Comparison of ENCODE assay signal across 14 cellular contexts in the genomic region with DNA sequence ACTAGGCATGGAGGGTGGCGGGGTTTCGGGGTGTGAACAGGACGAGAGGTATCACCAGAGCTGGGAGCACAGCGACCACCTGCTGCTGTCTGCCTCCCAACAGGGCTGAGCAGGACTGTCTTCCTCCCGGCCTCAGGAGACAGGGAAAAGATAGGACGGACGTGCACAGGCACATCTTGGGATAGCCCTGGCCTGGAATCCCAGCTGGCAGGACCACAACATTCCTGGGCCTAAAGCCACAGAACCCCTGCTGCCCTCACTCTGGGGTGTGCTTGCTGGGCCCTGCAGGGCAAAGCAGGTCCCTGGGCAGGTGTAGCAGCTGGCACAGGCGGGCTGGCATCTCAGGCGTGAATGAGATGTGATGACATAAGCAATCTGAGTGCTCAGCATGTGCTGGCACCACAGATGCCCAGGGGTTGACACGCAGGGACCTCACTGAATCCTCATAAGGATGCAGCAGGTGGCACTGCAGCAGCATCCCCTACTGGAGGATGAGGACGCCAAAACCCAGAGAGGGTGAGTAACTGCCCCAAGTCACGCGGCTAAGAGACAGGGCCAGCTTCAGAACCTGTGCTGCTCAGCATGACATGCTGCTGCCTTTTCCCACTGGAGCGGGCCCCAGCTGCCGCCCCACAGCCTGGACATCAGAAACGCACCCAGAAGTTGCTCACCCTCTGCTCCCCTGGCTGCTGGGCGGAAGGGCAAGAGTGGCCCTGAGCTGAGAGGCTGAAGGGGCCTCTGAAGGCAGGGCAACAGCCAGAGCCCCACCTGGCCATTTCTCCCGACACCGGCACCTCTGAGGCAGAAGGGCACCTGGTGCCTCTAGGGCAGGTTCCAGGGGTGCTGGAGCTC. TPM values are rescaled to one million over a fixed set of nuclear protein-coding genes. Genes with fewer than 3 reads are reported as not detected.
DNase-seq lines count a peak whose midpoint lies in the region; ATAC-seq, FAIRE-seq and TF ChIP-seq lines count a peak whose summit lies in the region.
"Had no signal": no experiment of that assay in that cellular context is flagged by ENCODE, and none has a peak within 500 bp of the region (broad histone marks: within the 10 kb centered on the region; RNA-seq: fewer than 3 reads in every experiment).

No MANE protein-coding gene starts in this region.

- H3K36me3 Mint-ChIP-seq in CD4-positive, alpha-beta memory T cell: peaks cover 32 to 72% of the 10 kb centered on the region in 2 donors
- peaks cover 35% of the 10 kb centered on the region for H3K36me3 Mint-ChIP-seq in activated CD4-positive, alpha-beta memory T cell treated with anti-CD3 and anti-CD28 coated beads for 36 hours

- 83 to 90% methylated on average over 9 to 19 of the region's 19 CpGs for WGBS in upper lobe of left lung, 2 donors

- DNase-seq in CD4-positive, alpha-beta memory T cell: peak in 2 of 5 donors; percentile 21 to 25
- peak; percentile 26 for DNase-seq in activated CD4-positive, alpha-beta memory T cell treated with anti-CD3 and anti-CD28 coated beads for 36 hours
- no peak for DNase-seq in keratinocyte (ENCODE audit: low read depth, low spot score)
- no peak for DNase-seq in upper lobe of left lung
- DNase-seq in left lobe of liver (ENCODE audit: low spot score): no peak
- DNase-seq in COR-L47 (lab: John Stamatoyannopoulos, UW): no peak
- DNase-seq: activated T-cell treated with anti-CD3 and anti-CD28 coated beads, Interleukin-2, amount 50 U/mL, for 72 hours; central memory CD4-positive, alpha-beta T cell; midbrain; NCI-H2227 treated with DMSO at 0.1 percent for 48 hours; T-cell had no signal

- H3K4me1 ChIP-seq in CD4-positive, alpha-beta memory T cell (ENCODE audit: insufficient read depth, low read length): peaks cover 51% of the 10 kb centered on the region
- H3K4me1 ChIP-seq in keratinocyte (ENCODE audit: control insufficient read depth, extremely low read depth, insufficient read depth, low read length): peaks cover 10% of the 10 kb centered on the region
- peaks cover 9 to 25% (median 11%) of the 10 kb centered on the region in 4 donors for H3K4me1 ChIP-seq in upper lobe of left lung

- no peaks in the 10 kb centered on the region for H3K9me1 ChIP-seq in keratinocyte (ENCODE audit: control insufficient read depth, extremely low read depth, insufficient read depth, low read length)

- FAIRE-seq in keratinocyte (lab: Jason Lieb, UNC): no peak

- H3K27me3 Mint-ChIP-seq in CD4-positive, alpha-beta memory T cell: no peaks in the 10 kb centered on the region
- no peaks in the 10 kb centered on the region for H3K27me3 Mint-ChIP-seq in activated CD4-positive, alpha-beta memory T cell treated with anti-CD3 and anti-CD28 coated beads for 36 hours
- H3K27me3 Mint-ChIP-seq: T-cell had no signal

- H3K9ac ChIP-seq in keratinocyte (ENCODE audit: control insufficient read depth, extremely low read depth, insufficient read depth, low read length): no peak overlapping the region

- peaks cover 15% of the 10 kb centered on the region for H3K79me2 ChIP-seq in keratinocyte (ENCODE audit: control insufficient read depth, insufficient read depth, low read length)

- TF ChIP-seq CTCF in keratinocyte (optimal IDR thresholded peaks at IDR 0.05 in 1 of 3, IDR thresholded peaks at IDR 0.05 in 1 of 3, conservative IDR thresholded peaks at IDR 0.05 in 1 of 3; ENCODE audit: extremely low read depth in 1 of 3, insufficient read depth in 2 of 3, low read length in 3 of 3) (peak; percentile 40 to 72 (median 60)), upper lobe of left lung (IDR thresholded peaks at IDR 0.05) (no peak)

- H3K36me3 ChIP-seq in CD4-positive, alpha-beta memory T cell (ENCODE audit: insufficient read depth, low read length): peaks cover 81% of the 10 kb centered on the region
- peaks cover 17 to 24% of the 10 kb centered on the region in 2 experiments for H3K36me3 ChIP-seq in keratinocyte (ENCODE audit: control insufficient read depth in 2 of 2, extremely low read depth in 1 of 2, insufficient read depth in 2 of 2, low read length in 2 of 2)
- H3K36me3 ChIP-seq in upper lobe of left lung: peaks cover 21 to 76% (median 63%) of the 10 kb centered on the region in 4 donors

- dilution Hi-C loops in keratinocyte (cut with MboI; ENCODE audit: extremely low pct_ligation_motif_present, low sequenced_read_pairs): no loop called here

- no peak overlapping the region for H2AFZ ChIP-seq in keratinocyte (ENCODE audit: control insufficient read depth, low read length)

- peaks cover 0 to 10% (median 0%) of the 10 kb centered on the region in 8 donors for H3K9me3 Mint-ChIP-seq in CD4-positive, alpha-beta memory T cell
- H3K9me3 Mint-ChIP-seq in activated CD4-positive, alpha-beta memory T cell treated with anti-CD3 and anti-CD28 coated beads for 36 hours: no peaks in the 10 kb centered on the region
- H3K9me3 Mint-ChIP-seq: activated T-cell treated with anti-CD3 and anti-CD28 coated beads, Interleukin-2, amount 50 U/mL, for 72 hours; T-cell had no signal

- peak; percentile 24; the same call in 1 of the 2 replicates for TF ChIP-seq RAD21 in Ishikawa (IDR thresholded peaks at IDR 0.05; ENCODE audit: low read depth)

- H4K20me1 ChIP-seq in keratinocyte (ENCODE audit: control insufficient read depth, extremely low read depth, insufficient read depth, low read length): peaks cover 12% of the 10 kb centered on the region

- H3K4me1 Mint-ChIP-seq in CD4-positive, alpha-beta memory T cell: peaks cover 28 to 55% (median 39%) of the 10 kb centered on the region in 4 donors
- H3K4me1 Mint-ChIP-seq in activated CD4-positive, alpha-beta memory T cell treated with anti-CD3 and anti-CD28 coated beads for 36 hours (ENCODE audit: low read depth): peaks cover 28% of the 10 kb centered on the region

- CTCF ChIA-PET in CD4-positive, alpha-beta memory T cell (lab: Charles Lee; ENCODE audit: partially characterized antibody): interaction anchor here (0.9 to 1.6 kb wide), 2 partner anchors 24 to 48 kb away, joined by 3 to 4 read pairs; no protein-coding TSS in a partner anchor
- CTCF ChIA-PET in activated CD4-positive, alpha-beta memory T cell treated with anti-CD3 and anti-CD28 coated beads for 36 hours (lab: Charles Lee): interaction anchor here (1.9 to 9.8 kb wide), 2 partner anchors 6 to 155 kb away, joined by 5 to 67 read pairs; no protein-coding TSS in a partner anchor

- H3K27ac ChIP-seq in CD4-positive, alpha-beta memory T cell (ENCODE audit: low read depth, low read length): no peak overlapping the region
- no peak overlapping the region for H3K27ac ChIP-seq in keratinocyte (ENCODE audit: control insufficient read depth, insufficient read depth, low read length)
- H3K27ac ChIP-seq in upper lobe of left lung: no peak overlapping the region
- H3K27ac ChIP-seq: gastroesophageal sphincter had no signal

- no peak overlapping the region for H3K4me3 ChIP-seq in CD4-positive, alpha-beta memory T cell (ENCODE audit: low read length in 2 of 2)
- H3K4me3 ChIP-seq in keratinocyte (ENCODE audit: control insufficient read depth in 2 of 3, extremely low read depth in 1 of 3, insufficient read depth in 2 of 3, low read depth in 1 of 3, low read length in 3 of 3) (no peak overlapping the region), upper lobe of left lung (no peak overlapping the region)
- H3K4me3 ChIP-seq: gastroesophageal sphincter had no signal

- no peak overlapping the region for H3K4me2 ChIP-seq in keratinocyte (ENCODE audit: control insufficient read depth, extremely low read depth, insufficient read depth, low read depth, low read length)

- POLR2A ChIA-PET in CD4-positive, alpha-beta memory T cell (lab: Charles Lee; ENCODE audit: partially characterized antibody): interaction anchor here (1.2 kb wide), 1 partner anchor 15 kb away, joined by 3 read pairs; no protein-coding TSS in a partner anchor
- POLR2A ChIA-PET in activated CD4-positive, alpha-beta memory T cell treated with anti-CD3 and anti-CD28 coated beads for 36 hours (lab: Charles Lee): no interaction called here

- intact Hi-C loops in CD4-positive, alpha-beta memory T cell (cut with micrococcal nuclease): no loop called here
- intact Hi-C loops in activated CD4-positive, alpha-beta memory T cell treated with anti-CD3 and anti-CD28 coated beads for 36 hours (cut with micrococcal nuclease): no loop called here

- peak overlapping the region in 5 of 7 donors; percentile 15 to 78 (median 59) for H3K27ac Mint-ChIP-seq in CD4-positive, alpha-beta memory T cell
- no peak overlapping the region for H3K27ac Mint-ChIP-seq in activated CD4-positive, alpha-beta memory T cell treated with anti-CD3 and anti-CD28 coated beads for 36 hours
- H3K27ac Mint-ChIP-seq: activated T-cell treated with anti-CD3 and anti-CD28 coated beads, Interleukin-2, amount 50 U/mL, for 72 hours had no signal

- no peak overlapping the region for H3K4me3 Mint-ChIP-seq in CD4-positive, alpha-beta memory T cell
- H3K4me3 Mint-ChIP-seq in activated CD4-positive, alpha-beta memory T cell treated with anti-CD3 and anti-CD28 coated beads for 36 hours: no peak overlapping the region
- H3K4me3 Mint-ChIP-seq: activated T-cell treated with anti-CD3 and anti-CD28 coated beads, Interleukin-2, amount 50 U/mL, for 72 hours; T-cell had no signal

- no peak for TF ChIP-seq EP300 in Ishikawa (IDR thresholded peaks at IDR 0.05; ENCODE audit: borderline replicate concordance)
- TF ChIP-seq EP300 in upper lobe of left lung (IDR thresholded peaks at IDR 0.05): no peak

- no peaks in the 10 kb centered on the region for H3K9me3 ChIP-seq in CD4-positive, alpha-beta memory T cell (ENCODE audit: control insufficient read depth in 1 of 2, low read length in 2 of 2)
- H3K9me3 ChIP-seq in keratinocyte (ENCODE audit: control insufficient read depth, low read depth, low read length): no peaks in the 10 kb centered on the region
- no peaks in the 10 kb centered on the region for H3K9me3 ChIP-seq in upper lobe of left lung
- H3K9me3 ChIP-seq: gastroesophageal sphincter had no signal

- no peak for ATAC-seq in upper lobe of left lung (ENCODE audit: low FRiP score in 2 of 2)
- no peak for ATAC-seq in left lobe of liver
- ATAC-seq in GM21717 (IDR thresholded peaks at IDR 0.05; ENCODE audit: unreplicated experiment): no peak
- ATAC-seq: activated T-cell treated with anti-CD3 and anti-CD28 coated beads, Interleukin-2, amount 50 U/mL, for 72 hours; gastroesophageal sphincter; T-cell had no signal

- no peak for TF ChIP-seq POLR2A in upper lobe of left lung (IDR thresholded peaks at IDR 0.05)

- H3K27me3 ChIP-seq in CD4-positive, alpha-beta memory T cell (ENCODE audit: insufficient read depth, low read length): no peaks in the 10 kb centered on the region
- H3K27me3 ChIP-seq in keratinocyte (ENCODE audit: control insufficient read depth, extremely low read depth, insufficient read depth, low read length) (no peaks in the 10 kb centered on the region), upper lobe of left lung (no peaks in the 10 kb centered on the region)
- H3K27me3 ChIP-seq: gastroesophageal sphincter had no signal

RNA-seq across cellular contexts. Expression of a gene that starts 7.1 kb away (rescaled TPM):
- total RNA-seq in CD4-positive, alpha-beta memory T cell: 100 to 1,000 TPM; 176 to 184 TPM
- 100 to 1,000 TPM in 1 of 2 donors, 10 to 100 TPM in 1; 48.2 to 139 TPM for polyA plus RNA-seq in CD4-positive, alpha-beta memory T cell
- total RNA-seq in activated CD4-positive, alpha-beta memory T cell treated with anti-CD3 and anti-CD28 coated beads for 36 hours: 100 to 1,000 TPM in 1 of 2 experiments, 10 to 100 TPM in 1; 90.4 to 101 TPM
- 8.4 to 12.5 TPM (median 12.2 TPM) in 3 replicates for polyA plus RNA-seq in keratinocyte
- polyA plus RNA-seq in keratinocyte (2011; ENCODE audit: low read depth): 17.6 TPM
- polyA plus RNA-seq in keratinocyte (2011; cell fraction: cytosol; rRNA removed): 5.3 and 7.6 TPM in 2 replicates
- polyA plus RNA-seq in keratinocyte (2011; cell fraction: nucleus; rRNA removed): 46.0 and 55.4 TPM in 2 replicates
- polyA plus RNA-seq in keratinocyte (2012; ENCODE audit: low replicate concordance): 10.8 and 15.6 TPM in 2 replicates
- polyA minus RNA-seq in keratinocyte: 10.3 to 53.1 TPM (median 11.7 TPM) in 3 replicates
- 27.4 TPM for polyA minus RNA-seq in keratinocyte (2011; cell fraction: cytosol; rRNA and poly(A)+ RNA removed)
- 25.3 and 30.5 TPM in 2 replicates for polyA minus RNA-seq in keratinocyte (2011; cell fraction: nucleus; rRNA and poly(A)+ RNA removed)
- total RNA-seq in upper lobe of left lung (100 to 1,000 TPM in 2 of 6 donors, 10 to 100 TPM in 4; 42.9 to 235 (median 69.0) TPM), left lobe of liver (9.6 TPM)

RNA-seq across cellular contexts. Expression of a gene that starts 16.4 kb away (rescaled TPM):
- 10 to 100 TPM; 67.5 to 71.1 TPM for total RNA-seq in CD4-positive, alpha-beta memory T cell
- 10 to 100 TPM; 52.4 to 55.5 TPM for polyA plus RNA-seq in CD4-positive, alpha-beta memory T cell
- 10 to 100 TPM; 74.6 to 75.0 TPM for total RNA-seq in activated CD4-positive, alpha-beta memory T cell treated with anti-CD3 and anti-CD28 coated beads for 36 hours
- 43.5 to 54.6 TPM (median 48.4 TPM) in 3 replicates for polyA plus RNA-seq in keratinocyte
- 32.9 TPM for polyA plus RNA-seq in keratinocyte (2011; ENCODE audit: low read depth)
- polyA plus RNA-seq in keratinocyte (2011; cell fraction: cytosol; rRNA removed): 39.3 and 41.1 TPM in 2 replicates
- 75.6 and 78.0 TPM in 2 replicates for polyA plus RNA-seq in keratinocyte (2011; cell fraction: nucleus; rRNA removed)
- 39.8 and 45.5 TPM in 2 replicates for polyA plus RNA-seq in keratinocyte (2012; ENCODE audit: low replicate concordance)
- polyA minus RNA-seq in keratinocyte: 26.4 to 38.6 TPM (median 28.6 TPM) in 3 replicates
- 37.4 TPM for polyA minus RNA-seq in keratinocyte (2011; cell fraction: cytosol; rRNA and poly(A)+ RNA removed)
- 25.9 and 31.3 TPM in 2 replicates for polyA minus RNA-seq in keratinocyte (2011; cell fraction: nucleus; rRNA and poly(A)+ RNA removed)
- 10 to 100 TPM; 31.2 to 61.8 (median 36.6) TPM for total RNA-seq in upper lobe of left lung
- total RNA-seq in left lobe of liver: 57.0 TPM

RNA-seq across cellular contexts. Expression of a gene that starts 37.7 kb away (rescaled TPM):
- total RNA-seq in CD4-positive, alpha-beta memory T cell: under 1 TPM; 0.11 to 0.29 TPM
- polyA plus RNA-seq in CD4-positive, alpha-beta memory T cell: under 1 TPM in 1 of 2 donors, not detected in 1; 0.16 TPM
- total RNA-seq in activated CD4-positive, alpha-beta memory T cell treated with anti-CD3 and anti-CD28 coated beads for 36 hours: under 1 TPM in 1 of 2 experiments, not detected in 1; 0.07 TPM
- polyA plus RNA-seq in keratinocyte: 0.37 to 1.1 TPM (median 0.46 TPM) in 3 replicates
- 4.4 TPM for polyA plus RNA-seq in keratinocyte (2011; ENCODE audit: low read depth)
- polyA plus RNA-seq in keratinocyte (2011; cell fraction: cytosol; rRNA removed): 0.29 and 0.88 TPM in 2 replicates
- 2.5 and 3.9 TPM in 2 replicates for polyA plus RNA-seq in keratinocyte (2011; cell fraction: nucleus; rRNA removed)
- polyA plus RNA-seq in keratinocyte (2012; ENCODE audit: low replicate concordance): 0.71 and 6.3 TPM in 2 replicates
- 0.59 to 0.99 TPM (median 0.80 TPM) in 3 replicates for polyA minus RNA-seq in keratinocyte
- polyA minus RNA-seq in keratinocyte (2011; cell fraction: cytosol; rRNA and poly(A)+ RNA removed): 2.7 TPM
- 3.3 and 3.5 TPM in 2 replicates for polyA minus RNA-seq in keratinocyte (2011; cell fraction: nucleus; rRNA and poly(A)+ RNA removed)
- total RNA-seq in upper lobe of left lung (10 to 100 TPM; 11.4 to 40.6 (median 30.2) TPM), left lobe of liver (22.3 TPM)
- total RNA-seq: activated T-cell treated with anti-CD3 and anti-CD28 coated beads, Interleukin-2, amount 50 U/mL, for 72 hours had no signal

RNA-seq across cellular contexts. Expression of a gene that starts 58.2 kb away (rescaled TPM):
- total RNA-seq in CD4-positive, alpha-beta memory T cell: 10 to 100 TPM; 38.6 to 54.8 TPM
- polyA plus RNA-seq in CD4-positive, alpha-beta memory T cell: 10 to 100 TPM; 34.6 to 34.8 TPM
- 10 to 100 TPM; 52.8 to 63.4 TPM for total RNA-seq in activated CD4-positive, alpha-beta memory T cell treated with anti-CD3 and anti-CD28 coated beads for 36 hours
- 25.0 to 41.2 TPM (median 32.7 TPM) in 3 replicates for polyA plus RNA-seq in keratinocyte
- 22.4 TPM for polyA plus RNA-seq in keratinocyte (2011; ENCODE audit: low read depth)
- polyA plus RNA-seq in keratinocyte (2011; cell fraction: cytosol; rRNA removed): 15.6 and 27.6 TPM in 2 replicates
- 29.2 and 38.2 TPM in 2 replicates for polyA plus RNA-seq in keratinocyte (2011; cell fraction: nucleus; rRNA removed)
- polyA plus RNA-seq in keratinocyte (2012; ENCODE audit: low replicate concordance): 33.9 and 36.4 TPM in 2 replicates
- 7.3 to 8.6 TPM (median 8.0 TPM) in 3 replicates for polyA minus RNA-seq in keratinocyte
- polyA minus RNA-seq in keratinocyte (2011; cell fraction: cytosol; rRNA and poly(A)+ RNA removed): 15.9 TPM
- polyA minus RNA-seq in keratinocyte (2011; cell fraction: nucleus; rRNA and poly(A)+ RNA removed): 9.5 and 11.3 TPM in 2 replicates
- total RNA-seq in upper lobe of left lung: 10 to 100 TPM; 45.5 to 71.8 (median 62.6) TPM
- total RNA-seq in left lobe of liver: 41.0 TPM

Comparison
In these comparisons a context has a peak if more than half of its experiments do, and no peak if none do; other contexts are left out.
1. CTCF ChIP-seq: peak in keratinocyte (3 of 3); none in upper lobe of left lung (0 of 6).
2. RNA of a gene that starts 37.7 kb away (total RNA-seq): 11.4 to 40.6 TPM in upper lobe of left lung and 22.3 TPM in left lobe of liver (single experiment); 0.11 to 0.29 TPM in CD4-positive, alpha-beta memory T cell and 0.07 TPM in activated CD4-positive, alpha-beta memory T cell treated with anti-CD3 and anti-CD28 coated beads for 36 hours; every median in the first group is over 4 times any median in the second.